Comparison of ENCODE assay signal across 8 cellular contexts in genomic region chr11:116217006-116217405, GRCh38.
DNase-seq lines count a peak whose midpoint lies in the region; ATAC-seq, FAIRE-seq and TF ChIP-seq lines count a peak whose summit lies in the region.

No MANE protein-coding gene starts in this region.

- H3K4me3 Mint-ChIP-seq in T-helper 17 cell = no peak overlapping the region

- TF ChIP-seq POLR2A in A549 (IDR thresholded peaks at IDR 0.05; ENCODE audit: low read length) = no peak

- POLR2A ChIA-PET in A549 (lab: Yijun Ruan, JAX) = no interaction called here

- peak; percentile 35 to 38; a peak in 2 of 5 replicates for TF ChIP-seq RAD21 in A549 (conservative IDR thresholded peaks at IDR 0.05 in 1 of 2, IDR thresholded peaks at IDR 0.05 in 1 of 2)

- H3K36me3 Mint-ChIP-seq in T-helper 17 cell (ENCODE audit: low read depth) = no peaks in the 10 kb centered on the region

- CTCF ChIA-PET in A549 (lab: Yijun Ruan, JAX) = interaction anchor here (0.6 to 2.0 kb wide), 21 partner anchors 9 to 474 kb away, joined by 3 to 16 read pairs (median 4); no protein-coding TSS in a partner anchor

- H3K9me2 ChIP-seq in OCI-LY1 (ENCODE audit: low read depth, low read length) = no peaks in the 10 kb centered on the region

- H3K4me2 ChIP-seq in A549 (no peak overlapping the region), OCI-LY1 (ENCODE audit: low read length) (no peak overlapping the region)

- FAIRE-seq in A549 (lab: Jason Lieb, UNC) = no peak

- TF ChIP-seq CTCF in A549 (IDR thresholded peaks at IDR 0.05) = peak; percentile 53
- peak; percentile 69 for TF ChIP-seq CTCF in OCI-LY1 (IDR thresholded peaks at IDR 0.05; ENCODE audit: low read length)
- peak; percentile 73 for TF ChIP-seq CTCF in epithelial cell of proximal tubule (conservative IDR thresholded peaks at IDR 0.05; ENCODE audit: low read depth, low read length)

- H3K4me3 ChIP-seq in A549 (no peak overlapping the region), OCI-LY1 (ENCODE audit: low read depth, low read length, poor library complexity, severe bottlenecking) (no peak overlapping the region), epithelial cell of proximal tubule (ENCODE audit: low read depth, low read length) (no peak overlapping the region)

- H3K4me1 ChIP-seq in A549 (no peaks in the 10 kb centered on the region), OCI-LY1 (ENCODE audit: insufficient read depth, low read length, severe bottlenecking) (no peaks in the 10 kb centered on the region)

- H3K9me3 ChIP-seq in A549 = no peaks in the 10 kb centered on the region
- no peaks in the 10 kb centered on the region for H3K9me3 ChIP-seq in OCI-LY1 (ENCODE audit: low read length)
- no peaks in the 10 kb centered on the region for H3K9me3 ChIP-seq in T-helper 17 cell (ENCODE audit: control insufficient read depth, low read length, poor library complexity, severe bottlenecking)

- H3K9ac ChIP-seq in OCI-LY1 (ENCODE audit: low read length) = no peak overlapping the region

- no peaks in the 10 kb centered on the region for H4K20me1 ChIP-seq in OCI-LY1 (ENCODE audit: insufficient read depth, low read length)

- ATAC-seq in A549 (peak; percentile 80 to 83; a peak in 5 of 6 replicates), T-helper 17 cell (no peak), HG03196 (IDR thresholded peaks at IDR 0.05; ENCODE audit: unreplicated experiment) (no peak)

- H3K27me3 ChIP-seq in OCI-LY1 (ENCODE audit: insufficient read depth, low read length) = no peaks in the 10 kb centered on the region

- H3K27me3 Mint-ChIP-seq in T-helper 17 cell = peaks cover 14% of the 10 kb centered on the region

- no peaks in the 10 kb centered on the region for H3F3A ChIP-seq in OCI-LY1 (ENCODE audit: insufficient read depth, low read length)

- no peak overlapping the region for H2AFZ ChIP-seq in OCI-LY1 (ENCODE audit: low read length)

- H3K4me1 Mint-ChIP-seq in T-helper 17 cell = no peaks in the 10 kb centered on the region

- intact Hi-C loops in posterior cingulate gyrus (cut with DNase I) = no loop called here

- no peaks in the 10 kb centered on the region for H3K79me2 ChIP-seq in OCI-LY1 (ENCODE audit: insufficient read depth, low read length)

- no peak for TF ChIP-seq EP300 in A549 (IDR thresholded peaks at IDR 0.05)

- WGBS in A549 (ENCODE audit: missing lambda C conversion rate) = 0% methylated on average over 6 of the region's 6 CpGs

- H3K27ac ChIP-seq in A549 (no peak overlapping the region), OCI-LY1 (ENCODE audit: low read depth, low read length, poor library complexity, severe bottlenecking) (no peak overlapping the region)

- no peak overlapping the region for H3K27ac Mint-ChIP-seq in T-helper 17 cell

- DNase-seq in A549 (ENCODE audit: low read depth in 1 of 2, low spot score in 1 of 2) (peak; percentile 12 to 48), EH (ENCODE audit: low read depth) (peak; percentile 29), epithelial cell of proximal tubule (ENCODE audit: low read depth) (no peak), posterior cingulate gyrus (peak in 9 of 10 donors; percentile 36 to 96 (median 75)), T-helper 17 cell (no peak)
- no peak for DNase-seq in activated CD8-positive, alpha-beta memory T cell treated with anti-CD3 and anti-CD28 coated beads, Interleukin-2, amount 50 U/mL, for 4 hours

- H3K36me3 ChIP-seq in OCI-LY1 (ENCODE audit: insufficient read depth, low read length) = no peaks in the 10 kb centered on the region

TF ChIP-seq in A549, 52 proteins besides CTCF, POLR2A, EP300 and RAD21:
- TF ChIP-seq REST (IDR thresholded peaks at IDR 0.05) (no peak), CHD4 (IDR thresholded peaks at IDR 0.05; ENCODE audit: borderline replicate concordance) (no peak), SMC3 (IDR thresholded peaks at IDR 0.05) (peak; percentile 52)

Comparison
In these comparisons a context has a peak if more than half of its experiments do, and no peak if none do; other contexts are left out.
1. ATAC-seq: peak in A549 (2 of 2); none in T-helper 17 cell (single experiment) and HG03196 (single experiment).
2. DNase-seq: peak in A549 (2 of 2), EH (single experiment) and posterior cingulate gyrus (9 of 10); none in epithelial cell of proximal tubule (single experiment), activated CD8-positive, alpha-beta memory T cell treated with anti-CD3 and anti-CD28 coated beads, Interleukin-2, amount 50 U/mL, for 4 hours (single experiment) and T-helper 17 cell (0 of 3).
3. Peak in every context shown above with its lines, with median percentiles within 50 percentile points of each other: CTCF ChIP-seq.